ENCODE assay signal across 15 cellular contexts in the genomic region with DNA sequence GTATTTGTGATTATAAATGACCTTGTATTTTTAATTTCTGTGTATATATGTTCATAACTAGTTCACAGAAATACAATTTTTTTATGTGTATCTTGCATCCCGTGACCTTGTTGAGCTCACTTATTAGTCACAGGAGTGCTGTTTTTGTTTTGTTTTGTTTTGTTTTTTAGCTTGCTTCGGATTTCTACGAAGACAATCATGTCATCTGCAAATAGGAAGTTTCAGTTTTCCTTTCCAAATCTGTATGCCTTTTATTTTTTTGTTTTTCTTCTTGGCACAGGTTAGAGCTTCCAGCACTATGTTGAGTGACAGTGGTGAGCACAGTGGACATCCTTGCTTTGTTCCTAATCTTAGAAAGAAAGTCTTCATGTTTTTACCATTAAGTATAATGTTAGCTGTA.
"Had no signal": no experiment of that assay in that cellular context is flagged by ENCODE, and none has a peak within 500 bp of the region (broad histone marks: within the 10 kb centered on the region; RNA-seq: fewer than 3 reads in every experiment).

No MANE protein-coding gene starts in this region.

- DNase-seq: activated CD4-positive, alpha-beta T cell treated with anti-CD3 and anti-CD28 coated beads for 1 hour; activated CD4-positive, alpha-beta T cell treated with anti-CD3 and anti-CD28 coated beads, Interleukin-2, amount 50 U/mL, for 48 hours; activated CD8-positive, alpha-beta memory T cell treated with anti-CD3 and anti-CD28 coated beads, Interleukin-2, amount 10 ng/mL, durations not matched to agents 7 days and 5 days; activated gamma-delta T cell; activated T-cell treated with anti-CD3 and anti-CD28 coated beads, Interleukin-2, amount 50 U/mL, for 4 hours; dermis blood vessel endothelial cell; erythroblast; hypothalamus; left colon; naive thymus-derived CD4-positive, alpha-beta T cell; stimulated activated CD4-positive, alpha-beta T cell treated with anti-CD3 and anti-CD28 coated beads, Interleukin-4, amount 100 ng/mL, for 4 hours; stomach had no signal

- H3K4me1 ChIP-seq: right atrium auricular region, stomach had no signal

- ATAC-seq: activated CD8-positive, alpha-beta memory T cell treated with anti-CD3 and anti-CD28 coated beads, Interleukin-2, amount 10 ng/mL, durations not matched to agents 7 days and 5 days; activated T-cell treated with anti-CD3 and anti-CD28 coated beads, Interleukin-2, amount 50 U/mL, for 4 hours; left colon; naive thymus-derived CD4-positive, alpha-beta T cell had no signal

- H3K27me3 ChIP-seq: right atrium auricular region, stomach had no signal

- H3K36me3 ChIP-seq: right atrium auricular region, stomach, thoracic aorta had no signal

- H3K4me3 ChIP-seq: right atrium auricular region, skin epidermis, stomach, thoracic aorta had no signal

- H3K27ac ChIP-seq: right atrium auricular region, skin epidermis, stomach, thoracic aorta had no signal
